8 cellular contexts compared by ENCODE assay signal in genomic region chr2:239267411-239267941, GRCh38.
A peak's percentile ranks its signal among the peaks of the same experiment; 100 is the strongest.
DNase-seq lines count a peak whose midpoint lies in the region; ATAC-seq, FAIRE-seq and TF ChIP-seq lines count a peak whose summit lies in the region.

No MANE protein-coding gene starts in this region.

- peaks cover 68 to 98% (median 94%) of the 10 kb centered on the region in 11 experiments; a peak in 21 of 22 replicates for H4K20me1 ChIP-seq in BLaER1 treated with 17β-estradiol and CSF1 and Interleukin-3, amounts not matched to agents 10 nM and 100 nM

- H3K9me3 ChIP-seq in BLaER1 treated with 17β-estradiol and CSF1 and Interleukin-3, amounts not matched to agents 10 nM and 100 nM (replicated peaks in 1 of 11) = no peaks in the 10 kb centered on the region

- FAIRE-seq in bronchial epithelial cell (lab: Jason Lieb, UNC) = no peak

- DNase-seq in HUDEP-2 (lab: John Stamatoyannopoulos, UW; ENCODE audit: unreplicated experiment in 76 of 76) (peak in 72 of 76 experiments; percentile 17 to 82 (median 56)), bronchial epithelial cell (ENCODE audit: low read depth) (peak; percentile 74), medulla oblongata (ENCODE audit: extremely low spot score) (peak; percentile 83), COLO668 (lab: John Stamatoyannopoulos, UW; ENCODE audit: unreplicated experiment) (no peak)
- peak; percentile 75 to 83 for DNase-seq in stimulated activated CD8-positive, alpha-beta memory T cell treated with anti-CD3 and anti-CD28 coated beads, Interleukin-2, amount 100 ng/mL, for 48 hours (ENCODE audit: low read depth in 2 of 2)

- peaks cover 0 to 39% (median 4%) of the 10 kb centered on the region in 11 experiments; a peak in 6 of 22 replicates for H3K27me3 ChIP-seq in BLaER1 treated with 17β-estradiol and CSF1 and Interleukin-3, amounts not matched to agents 10 nM and 100 nM
- H3K27me3 ChIP-seq in bronchial epithelial cell (ENCODE audit: control insufficient read depth, insufficient read depth, low read length) = no peaks in the 10 kb centered on the region

- ATAC-seq in GM21390 (IDR thresholded peaks at IDR 0.05; ENCODE audit: unreplicated experiment) = peak; percentile 95

- peak overlapping the region; percentile 60 to 91 (median 76) for H3K27ac ChIP-seq in BLaER1 treated with 17β-estradiol and CSF1 and Interleukin-3, amounts not matched to agents 10 nM and 100 nM

- H3K4me3 ChIP-seq in BLaER1 treated with 17β-estradiol and CSF1 and Interleukin-3, amounts not matched to agents 10 nM and 100 nM = peak overlapping the region; percentile 30 to 66 (median 54)
- H3K4me3 ChIP-seq in WI38 (ENCODE audit: low read depth, low read length) (peak overlapping the region; percentile 13; the same call in 1 of the 2 replicates), bronchial epithelial cell (ENCODE audit: low read depth, low read length) (no peak overlapping the region)

- H3K36me3 ChIP-seq in BLaER1 treated with 17β-estradiol and CSF1 and Interleukin-3, amounts not matched to agents 10 nM and 100 nM = peaks cover 0 to 4% (median 0%) of the 10 kb centered on the region in 11 experiments; a peak in 1 of 22 replicates
- H3K36me3 ChIP-seq in bronchial epithelial cell (ENCODE audit: control insufficient read depth, insufficient read depth, low read length) = no peaks in the 10 kb centered on the region

- H3K4me2 ChIP-seq in BLaER1 treated with 17β-estradiol and CSF1 and Interleukin-3, amounts not matched to agents 10 nM and 100 nM = peak overlapping the region; percentile 87 to 99 (median 98)

- peaks cover 84 to 98% (median 92%) of the 10 kb centered on the region in 10 experiments for H3K4me1 ChIP-seq in BLaER1 treated with 17β-estradiol and CSF1 and Interleukin-3, amounts not matched to agents 10 nM and 100 nM

- TF ChIP-seq CTCF in WI38 (IDR thresholded peaks at IDR 0.05; ENCODE audit: low read depth, low read length) (peak; percentile 52), bronchial epithelial cell (IDR thresholded peaks at IDR 0.05; ENCODE audit: insufficient read depth, low read length, severe bottlenecking) (peak; percentile 64)

- peak overlapping the region; percentile 39 to 81 (median 69) for H3K9ac ChIP-seq in BLaER1 treated with 17β-estradiol and CSF1 and Interleukin-3, amounts not matched to agents 10 nM and 100 nM
